Comparison of ENCODE assay signal across 9 cellular contexts in the genomic region with DNA sequence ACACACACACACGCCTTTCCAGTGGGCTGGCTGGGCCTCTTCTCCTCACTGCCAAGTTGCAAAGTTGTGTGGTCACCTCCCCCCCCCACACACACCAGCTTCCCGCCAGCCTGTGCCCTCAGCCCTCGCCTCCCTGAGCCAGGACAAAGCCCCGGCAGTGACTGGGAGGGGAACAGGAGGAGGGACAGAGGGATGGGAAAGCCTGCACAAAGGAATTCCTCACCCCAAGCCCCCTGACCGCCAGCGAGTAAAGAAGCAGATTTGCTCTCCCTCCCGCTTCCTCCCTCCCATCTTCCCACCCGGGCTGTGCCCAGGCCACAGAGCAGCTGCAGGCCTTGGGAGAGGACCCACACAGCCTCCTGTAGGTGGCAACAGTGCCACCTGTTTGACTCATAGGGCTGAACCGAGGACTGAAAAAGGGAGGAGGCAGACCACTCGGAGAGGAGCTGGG. TPM values are rescaled to one million over a fixed set of nuclear protein-coding genes. Genes with fewer than 3 reads are reported as not detected.
DNase-seq lines count a peak whose midpoint lies in the region; ATAC-seq and TF ChIP-seq lines count a peak whose summit lies in the region.
"Had no signal": no experiment of that assay in that cellular context is flagged by ENCODE, and none has a peak within 500 bp of the region (broad histone marks: within the 10 kb centered on the region; RNA-seq: fewer than 3 reads in every experiment).

A gene with protein sequence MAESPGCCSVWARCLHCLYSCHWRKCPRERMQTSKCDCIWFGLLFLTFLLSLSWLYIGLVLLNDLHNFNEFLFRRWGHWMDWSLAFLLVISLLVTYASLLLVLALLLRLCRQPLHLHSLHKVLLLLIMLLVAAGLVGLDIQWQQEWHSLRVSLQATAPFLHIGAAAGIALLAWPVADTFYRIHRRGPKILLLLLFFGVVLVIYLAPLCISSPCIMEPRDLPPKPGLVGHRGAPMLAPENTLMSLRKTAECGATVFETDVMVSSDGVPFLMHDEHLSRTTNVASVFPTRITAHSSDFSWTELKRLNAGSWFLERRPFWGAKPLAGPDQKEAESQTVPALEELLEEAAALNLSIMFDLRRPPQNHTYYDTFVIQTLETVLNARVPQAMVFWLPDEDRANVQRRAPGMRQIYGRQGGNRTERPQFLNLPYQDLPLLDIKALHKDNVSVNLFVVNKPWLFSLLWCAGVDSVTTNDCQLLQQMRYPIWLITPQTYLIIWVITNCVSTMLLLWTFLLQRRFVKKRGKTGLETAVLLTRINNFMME (plus strand): TSS at position 429 of the 451 bp plus-strand sequence. CDS start 1,671 bp downstream, outside the sequence.

- H3K4me3 ChIP-seq in LNCaP clone FGC (ENCODE audit: low read depth, low read length) (no peak within 1 kb of the TSS), WERI-Rb-1 (ENCODE audit: low read depth, low read length) (no peak within 1 kb of the TSS), kidney epithelial cell (ENCODE audit: low read depth, low read length) (no peak within 1 kb of the TSS)
- H3K4me3 ChIP-seq: lower lobe of right lung had no signal

- peaks cover 8% of the 10 kb centered on the region for H3K27me3 ChIP-seq in WERI-Rb-1 (ENCODE audit: insufficient read depth, low read depth, severe bottlenecking)
- no peaks in the 10 kb centered on the region for H3K27me3 ChIP-seq in kidney epithelial cell (ENCODE audit: control insufficient read depth, insufficient read depth, low read length)

- ATAC-seq in GM18502 (IDR thresholded peaks at IDR 0.05; ENCODE audit: poor library complexity, unreplicated experiment) (no peak), GM21825 (IDR thresholded peaks at IDR 0.05; ENCODE audit: unreplicated experiment) (no peak)

- peak; percentile 36 for DNase-seq in Ammon's horn (ENCODE audit: low spot score)
- no peak for DNase-seq in LNCaP clone FGC (ENCODE audit: low read depth)
- DNase-seq in WERI-Rb-1 = peak; percentile 59
- no peak for DNase-seq in kidney epithelial cell (ENCODE audit: low read depth)
- no peak for DNase-seq in stimulated activated CD4-positive, alpha-beta T cell treated with anti-CD3 and anti-CD28 coated beads, Interleukin-2, amount 100 ng/mL, for 24 hours
- no peak for DNase-seq in putamen (ENCODE audit: low spot score)
- DNase-seq: lower lobe of right lung had no signal

- H3K27ac ChIP-seq in WERI-Rb-1 = no peak within 1 kb of the TSS
- H3K27ac ChIP-seq: lower lobe of right lung had no signal

- H3K36me3 ChIP-seq in WERI-Rb-1 (peaks cover 8% of the 10 kb centered on the region), kidney epithelial cell (ENCODE audit: control insufficient read depth, insufficient read depth, low read length) (no peaks in the 10 kb centered on the region)
- H3K36me3 ChIP-seq: lower lobe of right lung had no signal

- TF ChIP-seq CTCF in LNCaP clone FGC (IDR thresholded peaks at IDR 0.05; ENCODE audit: control insufficient read depth, extremely low read depth, insufficient read depth) (peak; percentile 49), WERI-Rb-1 (IDR thresholded peaks at IDR 0.05; ENCODE audit: low read depth, low read length) (peak; percentile 59), kidney epithelial cell (IDR thresholded peaks at IDR 0.05; ENCODE audit: insufficient read depth, low read length, poor library complexity, severe bottlenecking) (peak; percentile 52)

- no peaks in the 10 kb centered on the region for H3K9me3 ChIP-seq in WERI-Rb-1 (ENCODE audit: severe bottlenecking)
- H3K9me3 ChIP-seq: lower lobe of right lung had no signal

RNA-seq across cellular contexts. Expression of the gene that starts here (rescaled TPM):
- 0.07 TPM in 1 of 2 replicates, not detected in the other for total RNA-seq in kidney epithelial cell
- total RNA-seq: lower lobe of right lung had no signal

Comparison
In these comparisons a context has a peak if more than half of its experiments do, and no peak if none do; other contexts are left out.
1. DNase-seq: peak in Ammon's horn (single experiment) and WERI-Rb-1 (single experiment); none in LNCaP clone FGC (single experiment), kidney epithelial cell (single experiment), stimulated activated CD4-positive, alpha-beta T cell treated with anti-CD3 and anti-CD28 coated beads, Interleukin-2, amount 100 ng/mL, for 24 hours (0 of 2) and putamen (single experiment).
2. Peak in every context shown above with its lines, with median percentiles within 50 percentile points of each other: CTCF ChIP-seq.